ENCODE assay signal across 26 cellular contexts in the genomic region with DNA sequence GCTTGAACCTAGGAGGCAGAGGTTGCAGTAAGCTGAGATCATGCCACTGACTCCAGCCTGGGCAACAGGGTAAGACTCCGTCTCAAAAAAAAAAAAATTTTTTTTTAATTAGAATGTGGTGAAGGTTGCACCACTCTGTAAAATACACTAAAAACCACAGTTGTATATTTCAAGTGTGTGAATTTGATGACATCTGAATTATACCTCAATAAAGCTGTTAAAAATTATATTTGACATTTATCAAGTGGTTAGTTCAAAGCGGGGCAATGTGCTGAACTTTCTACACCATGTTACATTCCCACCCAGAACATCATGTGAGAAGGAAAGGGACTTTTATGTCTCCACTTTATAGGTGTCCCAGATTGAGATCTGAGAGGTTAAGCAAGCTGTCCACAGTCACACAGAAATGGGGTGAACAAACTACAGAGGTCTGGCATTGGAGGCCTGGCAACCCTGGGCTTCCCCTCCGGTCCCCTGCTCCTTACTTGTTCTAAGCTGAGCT.
"Had no signal": no experiment of that assay in that cellular context is flagged by ENCODE, and none has a peak within 500 bp of the region (broad histone marks: within the 10 kb centered on the region; RNA-seq: fewer than 3 reads in every experiment).

No MANE protein-coding gene starts in this region.

- H3K4me3 Mint-ChIP-seq: activated CD4-positive, alpha-beta T cell treated with anti-CD3 and anti-CD28 coated beads, Interleukin-2, amount 10 ng/mL, durations not matched to agents 24 days and 14 days; activated naive CD8-positive, alpha-beta T cell treated with anti-CD3 and anti-CD28 coated beads for 36 hours; activated T-cell treated with anti-CD3 and anti-CD28 coated beads, Interleukin-2, amount 50 U/mL, for 72 hours; brain; nephron; T-helper 1 cell treated with Interleukin-12 subunit alpha and Interleukin-12 subunit beta and Interleukin-4 antibody, amounts not matched to agents 30 μg/mL and 1 μg/mL, for 36 hours had no signal

- DNase-seq: activated CD4-positive, alpha-beta T cell treated with anti-CD3 and anti-CD28 coated beads, Interleukin-2, amount 10 ng/mL, durations not matched to agents 24 days and 14 days; activated CD4-positive, CD25-positive, alpha-beta regulatory T cell treated with anti-CD3 and anti-CD28 coated beads, Interleukin-2, amount 50 U/mL, for 72 hours; activated effector memory CD4-positive, alpha-beta T cell treated with Interleukin-2 at 50 U/mL for 16 hours; activated naive CD4-positive, alpha-beta T cell treated with Interleukin-2 at 50 U/mL for 16 hours; activated naive CD8-positive, alpha-beta T cell treated with anti-CD3 and anti-CD28 coated beads for 36 hours; activated T-cell treated with anti-CD3 and anti-CD28 coated beads for 4 hours; activated T-cell treated with anti-CD3 and anti-CD28 coated beads, Interleukin-2, amount 50 U/mL, for 72 hours; adrenal gland; aorta; foreskin keratinocyte; heart right ventricle; left lung; lower lobe of right lung; mesenchymal stem cell; posterior cingulate gyrus; right cardiac atrium; stimulated activated CD4-positive, alpha-beta T cell treated with anti-CD3 and anti-CD28 coated beads, Interleukin-15, amount 100 ng/mL, for 24 hours; stimulated activated naive CD4-positive, alpha-beta T cell treated with Interleukin-2 at 50 U/mL for 16 hours; SW 1271; T-helper 9 cell; trophoblast cell; WERI-Rb-1 had no signal

- H3K27ac Mint-ChIP-seq: activated CD4-positive, alpha-beta T cell treated with anti-CD3 and anti-CD28 coated beads, Interleukin-2, amount 10 ng/mL, durations not matched to agents 24 days and 14 days; activated naive CD8-positive, alpha-beta T cell treated with anti-CD3 and anti-CD28 coated beads for 36 hours; activated T-cell treated with anti-CD3 and anti-CD28 coated beads, Interleukin-2, amount 50 U/mL, for 72 hours; brain; nephron; T-helper 1 cell treated with Interleukin-12 subunit alpha and Interleukin-12 subunit beta and Interleukin-4 antibody, amounts not matched to agents 30 μg/mL and 1 μg/mL, for 36 hours had no signal

- H3K9me3 Mint-ChIP-seq: activated CD4-positive, alpha-beta T cell treated with anti-CD3 and anti-CD28 coated beads, Interleukin-2, amount 10 ng/mL, durations not matched to agents 24 days and 14 days; activated naive CD8-positive, alpha-beta T cell treated with anti-CD3 and anti-CD28 coated beads for 36 hours; activated T-cell treated with anti-CD3 and anti-CD28 coated beads, Interleukin-2, amount 50 U/mL, for 72 hours; nephron; T-helper 1 cell treated with Interleukin-12 subunit alpha and Interleukin-12 subunit beta and Interleukin-4 antibody, amounts not matched to agents 30 μg/mL and 1 μg/mL, for 36 hours had no signal

- ATAC-seq: activated T-cell treated with anti-CD3 and anti-CD28 coated beads, Interleukin-2, amount 50 U/mL, for 72 hours; esophagus mucosa; foreskin keratinocyte; heart right ventricle; left lung; lower lobe of right lung; right cardiac atrium had no signal

- H3K36me3 Mint-ChIP-seq: activated naive CD8-positive, alpha-beta T cell treated with anti-CD3 and anti-CD28 coated beads for 36 hours; brain had no signal
